Comparison of ENCODE assay signal across 13 cellular contexts in the genomic region with DNA sequence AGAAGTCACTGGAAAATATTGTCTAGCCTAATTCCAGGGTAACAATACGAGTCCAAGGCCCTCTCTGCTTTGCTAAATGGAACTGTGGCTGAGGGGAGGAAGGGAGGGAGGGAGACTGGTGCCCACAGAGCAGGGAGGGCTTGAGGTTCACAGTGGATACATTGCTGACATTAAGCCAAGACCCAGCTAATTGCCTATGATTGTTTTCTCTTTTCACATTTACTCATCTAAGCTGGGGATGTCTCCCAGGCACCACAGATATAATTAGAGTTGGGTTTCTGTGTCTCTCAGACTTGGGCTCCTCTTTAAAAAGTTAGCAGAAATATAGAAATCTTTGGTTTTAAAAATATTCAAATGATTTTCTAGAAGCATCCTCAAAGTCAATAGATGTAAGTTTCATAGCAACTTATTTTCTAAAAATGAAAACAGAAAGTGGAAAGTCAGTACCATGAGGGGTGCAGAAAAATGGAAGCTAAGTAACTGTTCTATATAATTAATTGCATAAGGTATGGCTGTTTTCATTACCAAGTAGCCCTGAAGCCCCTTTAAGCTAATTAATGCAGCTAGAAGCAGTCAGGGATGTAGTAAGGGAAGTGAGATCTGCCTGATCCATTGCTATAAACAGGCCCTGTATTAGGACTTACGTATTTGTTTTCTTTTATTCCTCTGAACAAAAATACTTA.
DNase-seq lines count a peak whose midpoint lies in the region; ATAC-seq and TF ChIP-seq lines count a peak whose summit lies in the region.
"Had no signal": no experiment of that assay in that cellular context is flagged by ENCODE, and none has a peak within 500 bp of the region (broad histone marks: within the 10 kb centered on the region; RNA-seq: fewer than 3 reads in every experiment).

No MANE protein-coding gene starts in this region.

- in situ Hi-C loops in ACHN (cut with HindIII; ENCODE audit: low pct_ligation_motif_present, low pct_unique_long_range_greater_than_20kb, low sequenced_read_pairs), result no loop called here

- H3K9ac ChIP-seq in MM.1S (ENCODE audit: low read length), result no peak overlapping the region
- H3K9ac ChIP-seq: BLaER1 treated with 17β-estradiol and CSF1 and Interleukin-3, amounts not matched to agents 10 nM and 100 nM had no signal

- ATAC-seq in GM18517 (IDR thresholded peaks at IDR 0.05; ENCODE audit: unreplicated experiment), result peak; percentile 57
- ATAC-seq in GM21381 (IDR thresholded peaks at IDR 0.05; ENCODE audit: unreplicated experiment), result peak; percentile 43
- peak; percentile 48 for ATAC-seq in HG02981 (IDR thresholded peaks at IDR 0.05; ENCODE audit: unreplicated experiment)

- no peaks in the 10 kb centered on the region for H4K20me1 ChIP-seq in MM.1S (ENCODE audit: insufficient read depth, low read length)
- H4K20me1 ChIP-seq: BLaER1 treated with 17β-estradiol and CSF1 and Interleukin-3, amounts not matched to agents 10 nM and 100 nM had no signal

- H2AFZ ChIP-seq in MM.1S (ENCODE audit: low read length), result 0 out of 2 replicates have a peak overlapping the region, but pooled peaks have one; percentile 17

- no peak overlapping the region for H3K4me3 ChIP-seq in MM.1S (ENCODE audit: low read length)
- H3K4me3 ChIP-seq: BLaER1 treated with 17β-estradiol and CSF1 and Interleukin-3, amounts not matched to agents 10 nM and 100 nM had no signal

- H3K9me2 ChIP-seq in MM.1S (replicated peaks; ENCODE audit: insufficient read depth, low read length), result no peaks in the 10 kb centered on the region

- no peaks in the 10 kb centered on the region for H3K79me2 ChIP-seq in MM.1S (ENCODE audit: low read length)

- H3K27ac ChIP-seq in MM.1S (ENCODE audit: low read length), result no peak overlapping the region
- H3K27ac ChIP-seq: BLaER1 treated with 17β-estradiol and CSF1 and Interleukin-3, amounts not matched to agents 10 nM and 100 nM; RWPE1 had no signal

- no peaks in the 10 kb centered on the region for H3K36me3 ChIP-seq in MM.1S (replicated peaks; ENCODE audit: insufficient read depth, low read length)
- H3K36me3 ChIP-seq: BLaER1 treated with 17β-estradiol and CSF1 and Interleukin-3, amounts not matched to agents 10 nM and 100 nM had no signal

- no peak for TF ChIP-seq CTCF in MM.1S (IDR thresholded peaks at IDR 0.05; ENCODE audit: low read length)

- no peaks in the 10 kb centered on the region for H3K9me3 ChIP-seq in MM.1S (replicated peaks; ENCODE audit: insufficient read depth, low read length)
- H3K9me3 ChIP-seq: BLaER1 treated with 17β-estradiol and CSF1 and Interleukin-3, amounts not matched to agents 10 nM and 100 nM had no signal

- no peak for DNase-seq in MM.1S
- DNase-seq in HK-2 (ENCODE audit: unreplicated experiment), result no peak
- DNase-seq in dermis blood vessel endothelial cell, result no peak
- no peak for DNase-seq in hepatic stellate cell (ENCODE audit: low spot score)
- no peak for DNase-seq in ACHN
- DNase-seq: caudate nucleus; NCI-H2029; stimulated activated CD8-positive, alpha-beta memory T cell treated with anti-CD3 and anti-CD28 coated beads, Interleukin-4, amount 100 ng/mL, for 48 hours had no signal

- H3K4me2 ChIP-seq in MM.1S (ENCODE audit: low read depth, low read length), result peak overlapping the region; percentile 23
- H3K4me2 ChIP-seq: BLaER1 treated with 17β-estradiol and CSF1 and Interleukin-3, amounts not matched to agents 10 nM and 100 nM had no signal

- H3K27me3 ChIP-seq in MM.1S (replicated peaks; ENCODE audit: insufficient read depth, low read length), result no peaks in the 10 kb centered on the region
- H3K27me3 ChIP-seq: BLaER1 treated with 17β-estradiol and CSF1 and Interleukin-3, amounts not matched to agents 10 nM and 100 nM had no signal

- peaks cover 17% of the 10 kb centered on the region for H3K4me1 ChIP-seq in MM.1S (ENCODE audit: low read length)
- H3K4me1 ChIP-seq: BLaER1 treated with 17β-estradiol and CSF1 and Interleukin-3, amounts not matched to agents 10 nM and 100 nM had no signal

- H3F3A ChIP-seq in MM.1S (ENCODE audit: insufficient read depth, low read length), result no peaks in the 10 kb centered on the region
